Comparison of ENCODE assay signal across 10 cellular contexts in the genomic region with DNA sequence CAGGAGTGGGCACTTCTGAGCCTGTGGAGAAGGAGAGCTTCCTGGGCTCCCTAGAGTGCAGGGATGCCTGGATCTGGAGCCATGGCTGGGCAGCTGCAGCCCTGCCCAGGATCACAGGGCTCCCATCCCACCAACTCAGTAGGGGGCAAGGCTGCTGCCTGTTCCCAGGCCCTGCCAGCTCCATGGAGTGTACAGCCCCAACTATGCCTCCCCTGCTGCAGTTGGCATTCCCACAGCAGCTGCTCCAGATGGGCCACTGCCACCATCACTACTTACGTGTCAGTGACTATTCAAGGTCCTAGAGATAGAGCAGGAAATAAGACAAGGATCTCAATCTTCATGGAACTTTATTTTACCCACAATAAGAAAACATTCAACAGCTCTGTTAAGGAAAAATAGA.
"Had no signal": no experiment of that assay in that cellular context is flagged by ENCODE, and none has a peak within 500 bp of the region (broad histone marks: within the 10 kb centered on the region; RNA-seq: fewer than 3 reads in every experiment).

No MANE protein-coding gene starts in this region.

- H3K36me3 Mint-ChIP-seq: IgD-negative memory B cell had no signal

- H3K4me3 ChIP-seq: GM23248, HAP-1 had no signal

- H3K9ac ChIP-seq: GM23248 had no signal

- ATAC-seq: HCT116, HepG2 had no signal

- H2AFZ ChIP-seq: GM23248 had no signal

- H3K9me3 ChIP-seq: HAP-1 had no signal

- DNase-seq: GM23248, GOT3, H7, HFFc6, KBM-7 had no signal

- H3K4me1 ChIP-seq: HAP-1 had no signal

- H3K4me3 Mint-ChIP-seq: HFFc6, IgD-negative memory B cell had no signal

- H3K27ac ChIP-seq: GM23248, HL-60 had no signal

- H3K36me3 ChIP-seq: HAP-1 had no signal

- H3K27ac Mint-ChIP-seq: HFFc6, IgD-negative memory B cell had no signal

- H3K9me3 Mint-ChIP-seq: HFFc6 had no signal
